In the genomic region with DNA sequence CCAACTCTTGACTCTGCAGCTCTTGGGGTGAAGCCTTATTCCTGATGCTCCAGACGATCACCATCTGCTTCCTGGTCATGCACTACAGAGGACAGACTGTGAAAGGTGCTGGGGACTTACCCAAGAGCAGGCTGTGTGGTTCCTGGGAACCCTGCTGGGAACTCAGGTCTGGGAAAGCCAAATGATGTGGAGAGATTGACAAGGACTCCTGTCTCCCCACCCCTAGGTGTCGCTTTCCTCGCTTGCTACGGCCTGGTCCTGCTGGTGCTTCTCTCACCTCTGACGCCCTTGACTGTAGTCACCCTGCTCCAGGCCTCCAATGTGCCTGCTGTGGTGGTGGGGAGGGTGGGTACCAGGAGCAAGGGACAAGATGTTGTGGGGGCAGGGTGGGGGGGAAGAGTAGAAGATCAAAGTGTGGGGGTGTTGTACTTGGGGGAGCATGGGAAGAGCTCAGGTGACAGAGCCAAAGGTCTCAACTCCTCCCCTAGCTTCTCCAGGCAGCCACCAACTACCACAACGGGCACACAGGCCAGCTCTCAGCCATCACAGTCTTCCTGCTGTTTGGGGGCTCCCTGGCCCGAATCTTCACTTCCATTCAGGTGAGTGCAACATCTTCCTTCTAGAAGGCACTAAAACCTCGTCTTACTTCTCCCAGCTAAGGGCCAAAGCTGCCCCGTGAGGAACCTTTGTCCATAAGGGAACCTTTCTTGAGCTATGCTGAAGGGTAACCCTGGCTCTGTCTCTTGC, we compare ENCODE assay signal across 9 cellular contexts. TPM values are rescaled to one million over a fixed set of nuclear protein-coding genes. Genes with fewer than 3 reads are reported as not detected.
DNase-seq lines count a peak whose midpoint lies in the region; ATAC-seq, FAIRE-seq and TF ChIP-seq lines count a peak whose summit lies in the region.
"Had no signal": no experiment of that assay in that cellular context is flagged by ENCODE, and none has a peak within 500 bp of the region (broad histone marks: within the 10 kb centered on the region; RNA-seq: fewer than 3 reads in every experiment).

No MANE protein-coding gene starts in this region.

- H3K27me3 ChIP-seq in bronchial epithelial cell (ENCODE audit: control insufficient read depth, insufficient read depth, low read length): no peaks in the 10 kb centered on the region

- no peak overlapping the region for H3K27ac Mint-ChIP-seq in neural crest cell (ENCODE audit: unreplicated experiment)

- H3K4me1 Mint-ChIP-seq in neural crest cell: peaks cover 30% of the 10 kb centered on the region

- H3K9me3 Mint-ChIP-seq in neural crest cell: no peaks in the 10 kb centered on the region
- H3K9me3 Mint-ChIP-seq: immature natural killer cell had no signal

- H3K27ac ChIP-seq in caudate nucleus (ENCODE audit: low read depth, low read length): no peak overlapping the region

- peak overlapping the region; percentile 73 for H3K4me3 Mint-ChIP-seq in neural crest cell
- H3K4me3 Mint-ChIP-seq: immature natural killer cell had no signal

- H3K36me3 Mint-ChIP-seq in neural crest cell (ENCODE audit: low read depth): peaks cover 13% of the 10 kb centered on the region

- TF ChIP-seq CTCF in LNCAP (IDR thresholded peaks at IDR 0.05) (peak; percentile 65), bronchial epithelial cell (IDR thresholded peaks at IDR 0.05; ENCODE audit: insufficient read depth, low read length, severe bottlenecking) (peak; percentile 82), neural crest cell (conservative IDR thresholded peaks at IDR 0.05) (peak; percentile 25)

- no peak for ATAC-seq in HG03521 (IDR thresholded peaks at IDR 0.05; ENCODE audit: unreplicated experiment)

- DNase-seq in bronchial epithelial cell (ENCODE audit: low read depth) (peak; percentile 52), neural crest cell (ENCODE audit: low read depth, low spot score) (no peak), caudate nucleus (lab: John Stamatoyannopoulos, UW) (no peak), SIG-M5 treated with dmso at 0.1 percent for 504 hours (lab: John Stamatoyannopoulos, UW; ENCODE audit: unreplicated experiment) (no peak)
- DNase-seq: immature natural killer cell, NCI-H1048 had no signal

- H3K36me3 ChIP-seq in bronchial epithelial cell (ENCODE audit: control insufficient read depth, insufficient read depth, low read length): peaks cover 18% of the 10 kb centered on the region

- FAIRE-seq in G401.6 (lab: Jason Lieb, UNC) (peak; percentile 80), bronchial epithelial cell (lab: Jason Lieb, UNC) (peak; percentile 40)

- peaks cover 13% of the 10 kb centered on the region for H3K27me3 Mint-ChIP-seq in neural crest cell (ENCODE audit: low read depth)

- H3K4me3 ChIP-seq in bronchial epithelial cell (ENCODE audit: low read depth, low read length): no peak overlapping the region

RNA-seq across cellular contexts. Expression of a gene that starts 3.0 kb away (rescaled TPM):
- 23.4 and 41.7 TPM in 2 replicates for total RNA-seq in bronchial epithelial cell
- total RNA-seq in neural crest cell: 0.65 and 0.84 TPM in 2 replicates

RNA-seq across cellular contexts. Expression of a gene that starts 3.2 kb away (rescaled TPM):
- total RNA-seq in bronchial epithelial cell: 54.7 and 56.3 TPM in 2 replicates
- total RNA-seq in neural crest cell: 74.4 and 83.7 TPM in 2 replicates

RNA-seq across cellular contexts. Expression of a gene that starts 7.4 kb away (rescaled TPM):
- total RNA-seq in bronchial epithelial cell (11.3 and 16.4 TPM in 2 replicates), neural crest cell (0.49 and 1.6 TPM in 2 replicates)

RNA-seq across cellular contexts. Expression of a gene that starts 25.1 kb away (rescaled TPM):
- total RNA-seq in bronchial epithelial cell: 94.7 and 129 TPM in 2 replicates
- 83.7 and 85.7 TPM in 2 replicates for total RNA-seq in neural crest cell

RNA-seq across cellular contexts. Expression of a gene that starts 27.9 kb away (rescaled TPM):
- total RNA-seq in bronchial epithelial cell: 42.1 and 43.2 TPM in 2 replicates
- total RNA-seq in neural crest cell: 51.9 and 53.8 TPM in 2 replicates

Comparison
In these comparisons a context has a peak if more than half of its experiments do, and no peak if none do; other contexts are left out.
1. CTCF ChIP-seq: peak in every context shown above with its lines; median percentile 82 in bronchial epithelial cell; 65 in LNCAP; 25 in neural crest cell.
2. RNA of a gene that starts 3.0 kb away (total RNA-seq): 23.4 to 41.7 TPM in bronchial epithelial cell; 0.65 to 0.84 TPM in neural crest cell; every median in the first group is over 10 times any median in the second.